ENCODE assay signal across 1 cellular context in the genomic region with DNA sequence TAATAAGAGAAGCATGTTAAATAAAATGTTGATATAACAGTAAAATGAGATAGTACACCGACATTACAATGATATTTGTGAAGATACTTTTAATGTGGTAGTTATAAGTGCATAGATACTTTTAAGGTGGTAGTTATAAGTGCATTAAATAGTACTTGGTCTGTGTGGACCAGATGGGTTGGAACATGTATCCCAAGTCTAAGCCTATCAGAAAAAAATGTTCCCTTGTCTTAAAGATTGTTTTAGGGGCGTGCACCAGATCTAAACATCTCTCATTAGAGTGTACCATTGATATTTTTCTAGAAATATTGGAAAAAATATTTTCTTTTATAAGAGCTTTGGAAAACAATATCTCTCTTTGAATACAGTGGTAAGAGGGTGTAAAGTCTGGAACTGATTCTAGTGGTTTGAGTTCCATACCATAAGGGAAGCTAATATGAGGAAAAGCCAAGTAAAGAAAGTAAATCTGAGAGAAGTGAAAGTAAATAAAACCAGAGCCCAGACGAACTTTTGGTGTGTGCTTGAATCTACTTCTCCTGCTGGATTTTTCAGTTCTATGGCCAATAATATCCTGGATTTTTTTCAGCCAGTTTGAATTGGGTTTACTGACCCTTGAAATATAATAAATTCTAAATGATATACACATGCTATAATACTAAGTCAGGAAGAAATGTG.
TF ChIP-seq lines count a peak whose summit lies in the region.

No MANE protein-coding gene starts in this region.

TF ChIP-seq in IMR-90, 13 proteins besides CTCF, POLR2A, EP300 and RAD21 (continued from another document):
- TF ChIP-seq NFE2L2 (IDR thresholded peaks at IDR 0.05; ENCODE audit: low read depth, low read length): no peak
- no peak for TF ChIP-seq BHLHE40 (IDR thresholded peaks at IDR 0.05; ENCODE audit: low read depth, low read length)
- TF ChIP-seq CHD1 (IDR thresholded peaks at IDR 0.05; ENCODE audit: low read depth, low read length): no peak
- no peak for TF ChIP-seq MAFK (IDR thresholded peaks at IDR 0.05; ENCODE audit: low read depth, low read length)
- no peak for TF ChIP-seq MAZ (IDR thresholded peaks at IDR 0.05; ENCODE audit: borderline replicate concordance, low read depth, low read length)
- TF ChIP-seq, protein P1, sequence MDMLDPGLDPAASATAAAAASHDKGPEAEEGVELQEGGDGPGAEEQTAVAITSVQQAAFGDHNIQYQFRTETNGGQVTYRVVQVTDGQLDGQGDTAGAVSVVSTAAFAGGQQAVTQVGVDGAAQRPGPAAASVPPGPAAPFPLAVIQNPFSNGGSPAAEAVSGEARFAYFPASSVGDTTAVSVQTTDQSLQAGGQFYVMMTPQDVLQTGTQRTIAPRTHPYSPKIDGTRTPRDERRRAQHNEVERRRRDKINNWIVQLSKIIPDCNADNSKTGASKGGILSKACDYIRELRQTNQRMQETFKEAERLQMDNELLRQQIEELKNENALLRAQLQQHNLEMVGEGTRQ (IDR thresholded peaks at IDR 0.05; ENCODE audit: low read depth, low read length): no peak
- no peak for TF ChIP-seq RFX5 (IDR thresholded peaks at IDR 0.05; ENCODE audit: low read depth, low read length)
- TF ChIP-seq SMC3 (IDR thresholded peaks at IDR 0.05; ENCODE audit: low read depth, low read length): no peak
- no peak for TF ChIP-seq MXI1 (IDR thresholded peaks at IDR 0.05; ENCODE audit: borderline replicate concordance, low read depth, low read length)
- TF ChIP-seq CEBPB (IDR thresholded peaks at IDR 0.05; ENCODE audit: low read depth, low read length): no peak
- no peak for TF ChIP-seq RCOR1 (IDR thresholded peaks at IDR 0.05; ENCODE audit: insufficient replicate concordance, low read length)
- TF ChIP-seq FOS (IDR thresholded peaks at IDR 0.05; ENCODE audit: low read depth, low read length): no peak
TF ChIP-seq in IMR-90: peak in this region for 0.
